Comparison of ENCODE assay signal across 24 cellular contexts in genomic region chr2:231359948-231360347, GRCh38. TPM values are rescaled to one million over a fixed set of nuclear protein-coding genes. Genes with fewer than 3 reads are reported as not detected.
DNase-seq lines count a peak whose midpoint lies in the region; ATAC-seq and TF ChIP-seq lines count a peak whose summit lies in the region.
"Had no signal": no experiment of that assay in that cellular context is flagged by ENCODE, and none has a peak within 500 bp of the region (broad histone marks: within the 10 kb centered on the region; RNA-seq: fewer than 3 reads in every experiment).

No MANE protein-coding gene starts in this region.

- H3K27ac ChIP-seq in GM23338 (ENCODE audit: low read depth) = peak overlapping the region; percentile 45; the same call in 1 of the 2 replicates
- H3K27ac ChIP-seq: body of pancreas, suprapubic skin had no signal

- H3K79me2 ChIP-seq in GM23338 (replicated peaks; ENCODE audit: insufficient read depth) = no peaks in the 10 kb centered on the region

- H3K4me3 Mint-ChIP-seq in GM23338 = no peak overlapping the region
- H3K4me3 Mint-ChIP-seq in dendritic cell treated with granulocyte-macrophage colony-stimulating factor and Interleukin-4, amounts not matched to agents 40 ng/mL and 50 ng/mL, for 4 days = no peak overlapping the region
- no peak overlapping the region for H3K4me3 Mint-ChIP-seq in activated CD4-positive, alpha-beta T cell treated with anti-CD3 and anti-CD28 coated beads for 36 hours
- H3K4me3 Mint-ChIP-seq: activated CD8-positive, alpha-beta T cell treated with anti-CD3 and anti-CD28 coated beads for 36 hours; stimulated activated naive B cell treated with anti-CD40 and anti-IgM and Interleukin-4, amounts not matched to agents 10 μg/mL and 1 μg/mL and 100 μg/mL, for 72 hours had no signal

- peaks cover 22% of the 10 kb centered on the region for H3K4me1 ChIP-seq in GM23338 (ENCODE audit: insufficient read depth)

- H3K36me3 ChIP-seq in GM23338 (ENCODE audit: insufficient read depth) = no peaks in the 10 kb centered on the region; the same call in 1 of the 2 replicates

- peaks cover 5% of the 10 kb centered on the region for H3K36me3 Mint-ChIP-seq in GM23338 (ENCODE audit: low read depth)
- no peaks in the 10 kb centered on the region for H3K36me3 Mint-ChIP-seq in dendritic cell treated with granulocyte-macrophage colony-stimulating factor and Interleukin-4, amounts not matched to agents 40 ng/mL and 50 ng/mL, for 4 days (ENCODE audit: low read depth)
- no peaks in the 10 kb centered on the region for H3K36me3 Mint-ChIP-seq in activated CD4-positive, alpha-beta T cell treated with anti-CD3 and anti-CD28 coated beads for 36 hours (ENCODE audit: low read depth)

- 0 out of 2 replicates have a peak, but pooled peaks cover 4% of the 10 kb centered on the region for H3K9me2 ChIP-seq in GM23338 (ENCODE audit: insufficient read depth)

- CTCF ChIA-PET in activated CD4-positive, alpha-beta T cell treated with anti-CD3 and anti-CD28 coated beads for 36 hours (lab: Charles Lee) = no interaction called here

- no peak overlapping the region for H2AFZ ChIP-seq in GM23338

- no peak overlapping the region for H3K4me2 ChIP-seq in GM23338

- H3F3A ChIP-seq in GM23338 (replicated peaks; ENCODE audit: low read depth) = peaks cover 3% of the 10 kb centered on the region; the same call in 1 of the 2 replicates

- H3K9me3 Mint-ChIP-seq in GM23338 = peaks cover 2% of the 10 kb centered on the region; the same call in 1 of the 3 replicates
- no peaks in the 10 kb centered on the region for H3K9me3 Mint-ChIP-seq in dendritic cell treated with granulocyte-macrophage colony-stimulating factor and Interleukin-4, amounts not matched to agents 40 ng/mL and 50 ng/mL, for 4 days
- no peaks in the 10 kb centered on the region for H3K9me3 Mint-ChIP-seq in activated CD4-positive, alpha-beta T cell treated with anti-CD3 and anti-CD28 coated beads for 36 hours (ENCODE audit: low read depth)
- H3K9me3 Mint-ChIP-seq: activated CD8-positive, alpha-beta T cell treated with anti-CD3 and anti-CD28 coated beads for 36 hours had no signal

- H3K4me1 Mint-ChIP-seq in GM23338 = peaks cover 47% of the 10 kb centered on the region
- H3K4me1 Mint-ChIP-seq in dendritic cell treated with granulocyte-macrophage colony-stimulating factor and Interleukin-4, amounts not matched to agents 40 ng/mL and 50 ng/mL, for 4 days (ENCODE audit: low read depth) = peaks cover 44% of the 10 kb centered on the region
- H3K4me1 Mint-ChIP-seq in activated CD4-positive, alpha-beta T cell treated with anti-CD3 and anti-CD28 coated beads for 36 hours = peaks cover 7% of the 10 kb centered on the region

- H3K27ac Mint-ChIP-seq in GM23338 = no peak overlapping the region
- peak overlapping the region; percentile 84 for H3K27ac Mint-ChIP-seq in dendritic cell treated with granulocyte-macrophage colony-stimulating factor and Interleukin-4, amounts not matched to agents 40 ng/mL and 50 ng/mL, for 4 days
- H3K27ac Mint-ChIP-seq in activated CD4-positive, alpha-beta T cell treated with anti-CD3 and anti-CD28 coated beads for 36 hours = no peak overlapping the region
- H3K27ac Mint-ChIP-seq: activated CD8-positive, alpha-beta T cell treated with anti-CD3 and anti-CD28 coated beads for 36 hours; stimulated activated naive B cell treated with anti-CD40 and anti-IgM and Interleukin-4, amounts not matched to agents 10 μg/mL and 1 μg/mL and 100 μg/mL, for 72 hours had no signal

- no peaks in the 10 kb centered on the region for H4K20me1 ChIP-seq in GM23338 (replicated peaks; ENCODE audit: insufficient read depth)

- DNase-seq in GM23338 (ENCODE audit: low spot score) (no peak), NCI-H524 (lab: John Stamatoyannopoulos, UW) (peak; percentile 79 to 92), retina (peak; percentile 32)
- no peak for DNase-seq in activated CD4-positive, alpha-beta T cell treated with anti-CD3 and anti-CD28 coated beads for 36 hours
- no peak for DNase-seq in stimulated activated CD4-positive, alpha-beta T cell treated with anti-CD3 and anti-CD28 coated beads, Interleukin-1b, Interleukin-23, amount 100 ng/mL, for 48 hours
- DNase-seq: activated CD8-positive, alpha-beta T cell treated with anti-CD3 and anti-CD28 coated beads for 36 hours; body of pancreas; C1 segment of cervical spinal cord; Calu3; effector CD4-positive, alpha-beta T cell; erythroblast; mesenchymal stem cell; NCI-H187; NCI-H2227 treated with DMSO at 0.1 percent for 48 hours; NCI-H774; spleen; stimulated activated CD4-positive, alpha-beta T cell treated with anti-CD3 and anti-CD28 coated beads, Interleukin-4, amount 100 ng/mL, for 24 hours; stimulated activated naive B cell treated with anti-CD40 and anti-IgM and Interleukin-4, amounts not matched to agents 10 μg/mL and 1 μg/mL and 100 μg/mL, for 72 hours had no signal

- H3K27me3 Mint-ChIP-seq in GM23338 (ENCODE audit: insufficient read depth, low read depth, poor library complexity) = peaks cover 4% of the 10 kb centered on the region
- no peaks in the 10 kb centered on the region for H3K27me3 Mint-ChIP-seq in dendritic cell treated with granulocyte-macrophage colony-stimulating factor and Interleukin-4, amounts not matched to agents 40 ng/mL and 50 ng/mL, for 4 days
- no peaks in the 10 kb centered on the region for H3K27me3 Mint-ChIP-seq in activated CD4-positive, alpha-beta T cell treated with anti-CD3 and anti-CD28 coated beads for 36 hours
- H3K27me3 Mint-ChIP-seq: activated CD8-positive, alpha-beta T cell treated with anti-CD3 and anti-CD28 coated beads for 36 hours; stimulated activated naive B cell treated with anti-CD40 and anti-IgM and Interleukin-4, amounts not matched to agents 10 μg/mL and 1 μg/mL and 100 μg/mL, for 72 hours had no signal

- TF ChIP-seq CTCF in GM23338 (conservative IDR thresholded peaks at IDR 0.05; ENCODE audit: low read depth in 2 of 2) = no peak

- POLR2A ChIA-PET in activated CD4-positive, alpha-beta T cell treated with anti-CD3 and anti-CD28 coated beads for 36 hours (lab: Charles Lee) = no interaction called here

- ATAC-seq in GM23338 = no peak
- no peak for ATAC-seq in activated CD4-positive, alpha-beta T cell treated with anti-CD3 and anti-CD28 coated beads for 36 hours
- ATAC-seq in GM19023 (IDR thresholded peaks at IDR 0.05; ENCODE audit: unreplicated experiment) = no peak
- ATAC-seq: activated CD4-positive, CD25-positive, alpha-beta regulatory T cell treated with anti-CD3 and anti-CD28 coated beads, Interleukin-2, amount 50 U/mL, for 24 hours; activated CD8-positive, alpha-beta T cell treated with anti-CD3 and anti-CD28 coated beads for 36 hours; body of pancreas; left colon; stimulated activated naive B cell treated with anti-CD40 and anti-IgM and Interleukin-4, amounts not matched to agents 10 μg/mL and 1 μg/mL and 100 μg/mL, for 72 hours had no signal

- intact Hi-C loops in dendritic cell treated with granulocyte-macrophage colony-stimulating factor and Interleukin-4, amounts not matched to agents 40 ng/mL and 50 ng/mL, for 4 days (cut with micrococcal nuclease) = loop anchor here (5.0 kb wide), 1 partner anchor 38 kb away; no protein-coding TSS in a partner anchor
- intact Hi-C loops in activated CD4-positive, alpha-beta T cell treated with anti-CD3 and anti-CD28 coated beads for 36 hours (cut with DNase I, micrococcal nuclease) = no loop called here

- H3K4me3 ChIP-seq in GM23338 = no peak overlapping the region
- H3K4me3 ChIP-seq: body of pancreas, heart left ventricle, spleen, suprapubic skin had no signal

- H3K27me3 ChIP-seq in GM23338 (ENCODE audit: insufficient read depth) = no peaks in the 10 kb centered on the region
- H3K27me3 ChIP-seq: body of pancreas, heart left ventricle, spleen, suprapubic skin had no signal

TF ChIP-seq in GM23338, 12 proteins besides CTCF, POLR2A, EP300 and RAD21:
- TF ChIP-seq EZH2 (IDR thresholded peaks at IDR 0.05; ENCODE audit: low read depth, unreplicated experiment) = no peak
- no peak for TF ChIP-seq REST (IDR thresholded peaks at IDR 0.05; ENCODE audit: unreplicated experiment)
- no peak for TF ChIP-seq POLR2AphosphoS5 (IDR thresholded peaks at IDR 0.05; ENCODE audit: low read depth)
- TF ChIP-seq ZNF114 (CRISPR knock-in tag; IDR thresholded peaks at IDR 0.05) = no peak

RNA-seq across cellular contexts. Expression of gene B3GNT7, which starts 35.6 kb away (rescaled TPM):
- total RNA-seq in GM23338 (2014; rRNA removed; shearing (Covaris generic)) = 78.1 and 89.4 TPM in 2 replicates
- polyA plus RNA-seq in GM23338 (2016; fragmentation: Nextera tagmentation; extraction: Ambion mirVana) = 44.2 and 47.1 TPM in 2 replicates
- total RNA-seq in activated CD4-positive, alpha-beta T cell treated with anti-CD3 and anti-CD28 coated beads for 36 hours = not detected

Comparison
In these comparisons a context has a peak if more than half of its experiments do, and no peak if none do; other contexts are left out.
1. DNase-seq: peak in NCI-H524 (2 of 2) and retina (single experiment); none in GM23338 (single experiment), activated CD4-positive, alpha-beta T cell treated with anti-CD3 and anti-CD28 coated beads for 36 hours (single experiment) and stimulated activated CD4-positive, alpha-beta T cell treated with anti-CD3 and anti-CD28 coated beads, Interleukin-1b, Interleukin-23, amount 100 ng/mL, for 48 hours (single experiment).
2. RNA of gene B3GNT7, which starts 35.6 kb away (total RNA-seq): 78.1 to 89.4 TPM in GM23338; not detected in activated CD4-positive, alpha-beta T cell treated with anti-CD3 and anti-CD28 coated beads for 36 hours; every median in the first group is over 10 times any median in the second.